Comparison of ENCODE assay signal across 8 cellular contexts in genomic region chr10:101067356-101068083, GRCh38. TPM values are rescaled to one million over a fixed set of nuclear protein-coding genes. Genes with fewer than 3 reads are reported as not detected.
DNase-seq lines count a peak whose midpoint lies in the region; TF ChIP-seq lines count a peak whose summit lies in the region.

No MANE protein-coding gene starts in this region.

- peak overlapping the region; percentile 73 for H3K9ac ChIP-seq in neuronal stem cell (ENCODE audit: low read depth, low read length, poor library complexity)
- peak overlapping the region in 4 of 5 donors; percentile 4 to 73 (median 34) for H3K9ac ChIP-seq in subcutaneous abdominal adipose tissue (ENCODE audit: low read length in 5 of 5)

- DNase-seq in SIG-M5 treated with dmso at 0.1 percent for 504 hours (lab: John Stamatoyannopoulos, UW; ENCODE audit: unreplicated experiment) (peak; percentile 70), SIG-M5 (lab: John Stamatoyannopoulos, UW) (no peak), KG1 (lab: John Stamatoyannopoulos, UW) (peak; percentile 50), foreskin melanocyte (peak; percentile 66), neuronal stem cell (ENCODE audit: low spot score) (peak; percentile 83)
- peak; percentile 90 for DNase-seq in activated effector memory CD4-positive, alpha-beta T cell treated with anti-CD3 and anti-CD28 coated beads, Interleukin-2, amount 50 U/mL, for 16 hours

- H3K9me3 ChIP-seq in neuronal stem cell (replicated peaks in 1 of 2; ENCODE audit: control insufficient read depth in 2 of 2, insufficient read depth in 1 of 2, low read depth in 1 of 2, low read length in 2 of 2) (no peaks in the 10 kb centered on the region), subcutaneous abdominal adipose tissue (ENCODE audit: control insufficient read depth in 5 of 5, low read length in 5 of 5) (no peaks in the 10 kb centered on the region)

- H2BK12ac ChIP-seq in neuronal stem cell (ENCODE audit: low read length): no peak overlapping the region

- H3K27ac ChIP-seq in neuronal stem cell (replicated peaks; ENCODE audit: low read length): no peak overlapping the region
- no peak overlapping the region for H3K27ac ChIP-seq in subcutaneous abdominal adipose tissue (ENCODE audit: low read depth, low read length)

- no CpG with 5 or more reads among the region's 43 CpGs for WGBS in neuronal stem cell (ENCODE audit: extremely low coverage in 2 of 2, insufficient read length in 2 of 2, insufficient replicate concordance in 1 of 2), 2 donors

- no peak overlapping the region for H2BK15ac ChIP-seq in neuronal stem cell (ENCODE audit: low read length)

- H3K4me1 ChIP-seq in neuronal stem cell (ENCODE audit: control insufficient read depth in 2 of 2, insufficient read depth in 1 of 2, low read depth in 1 of 2, low read length in 2 of 2) (peaks cover 18 to 28% of the 10 kb centered on the region in 2 donors), subcutaneous abdominal adipose tissue (ENCODE audit: control insufficient read depth in 5 of 5, insufficient read depth in 5 of 5, low read length in 5 of 5) (peaks cover 5 to 55% (median 48%) of the 10 kb centered on the region in 5 donors)

- no peaks in the 10 kb centered on the region for H3K79me1 ChIP-seq in neuronal stem cell (ENCODE audit: low read depth, low read length)

- H3K23ac ChIP-seq in neuronal stem cell (ENCODE audit: low read depth, low read length, poor library complexity): peak overlapping the region; percentile 78

- H3K36me3 ChIP-seq in neuronal stem cell (replicated peaks in 1 of 2; ENCODE audit: control insufficient read depth in 2 of 2, insufficient read depth in 2 of 2, low read length in 2 of 2): no peaks in the 10 kb centered on the region
- H3K36me3 ChIP-seq in subcutaneous abdominal adipose tissue (ENCODE audit: control insufficient read depth in 5 of 5, insufficient read depth in 5 of 5, low read length in 5 of 5): no peaks in the 10 kb centered on the region

- H3K4me2 ChIP-seq in neuronal stem cell (ENCODE audit: insufficient read depth, low read length, poor library complexity, severe bottlenecking): peak overlapping the region; percentile 93

- H2AFZ ChIP-seq in neuronal stem cell (ENCODE audit: low read length): peak overlapping the region; percentile 99

- no peak overlapping the region for H2AK5ac ChIP-seq in neuronal stem cell (ENCODE audit: low read depth, low read length)

- no peak overlapping the region for H4K91ac ChIP-seq in neuronal stem cell (ENCODE audit: low read depth, low read length, poor library complexity)

- H3K18ac ChIP-seq in neuronal stem cell (ENCODE audit: low read length): peak overlapping the region; percentile 75

- TF ChIP-seq POLR2A in Raji (IDR thresholded peaks at IDR 0.05; ENCODE audit: insufficient read depth, low read depth, low read length): 0 out of 2 replicates have a peak, but pooled peaks have one; percentile 38

- H2BK5ac ChIP-seq in neuronal stem cell (ENCODE audit: low read length): no peak overlapping the region

- H3K14ac ChIP-seq in neuronal stem cell (ENCODE audit: low read length): peak overlapping the region; percentile 66

- H3K27me3 ChIP-seq in neuronal stem cell (ENCODE audit: control insufficient read depth in 3 of 3, insufficient read depth in 3 of 3, low read depth in 1 of 3, low read length in 3 of 3) (peaks cover 36 to 58% (median 49%) of the 10 kb centered on the region in 3 experiments), subcutaneous abdominal adipose tissue (ENCODE audit: control insufficient read depth in 5 of 5, insufficient read depth in 4 of 5, low read length in 5 of 5) (peaks cover 15 to 33% (median 29%) of the 10 kb centered on the region in 5 donors)

- H3K4ac ChIP-seq in neuronal stem cell (ENCODE audit: low read length): no peak overlapping the region

- H3K4me3 ChIP-seq in neuronal stem cell (ENCODE audit: low read length in 2 of 2) (peak overlapping the region; percentile 54 to 73), subcutaneous abdominal adipose tissue (ENCODE audit: low read depth in 1 of 5, low read length in 5 of 5) (peak overlapping the region in 4 of 5 donors; percentile 59 to 73 (median 62))

- no peak overlapping the region for H4K8ac ChIP-seq in neuronal stem cell (ENCODE audit: low read depth, low read length)

- H2BK120ac ChIP-seq in neuronal stem cell (ENCODE audit: low read depth, low read length): no peak overlapping the region

RNA-seq across cellular contexts. Expression of gene KAZALD1, which starts 5.7 kb away (rescaled TPM):
- 3.0 TPM for polyA plus RNA-seq in neuronal stem cell (2013, experiment 1 of 2)
- 2.4 TPM for polyA plus RNA-seq in neuronal stem cell (2013, experiment 2 of 2)

RNA-seq across cellular contexts. Expression of gene SFXN3, which starts 36.5 kb away (rescaled TPM):
- 0.06 TPM for polyA plus RNA-seq in neuronal stem cell (2013, experiment 1 of 2)
- polyA plus RNA-seq in neuronal stem cell (2013, experiment 2 of 2): 0.11 TPM

RNA-seq across cellular contexts. Expression of gene PDZD7, which starts 36.6 kb away (rescaled TPM):
- polyA plus RNA-seq in neuronal stem cell (2013, experiment 1 of 2): 0.29 TPM
- 0.33 TPM for polyA plus RNA-seq in neuronal stem cell (2013, experiment 2 of 2)
